In genomic region chr9:133334888-133335287, GRCh38 we compare ENCODE assay signal across 8 cellular contexts. TPM values are rescaled to one million over a fixed set of nuclear protein-coding genes. Genes with fewer than 3 reads are reported as not detected.
A peak's percentile ranks its signal among the peaks of the same experiment; 100 is the strongest.
DNase-seq lines count a peak whose midpoint lies in the region; ATAC-seq, FAIRE-seq and TF ChIP-seq lines count a peak whose summit lies in the region.
"Not testable (repeated sequence)": the region's sequence is repeated elsewhere in the genome, so short reads cannot be mapped to it uniquely, and the experiment has no call there.

No MANE protein-coding gene starts in this region.

- not testable (repeated sequence) for H3K36me3 Mint-ChIP-seq in glutamatergic neuron (ENCODE audit: unreplicated experiment)

- H3K9me3 ChIP-seq in GM23248 (ENCODE audit: low read depth); OCI-LY7 (ENCODE audit: low read length); mucosa of descending colon: not testable (repeated sequence)

- H3K27ac ChIP-seq in 22Rv1: peak overlapping the region; percentile 85; the same call in 1 of the 2 replicates
- H3K27ac ChIP-seq in GM23248; OCI-LY7 (ENCODE audit: low read depth, low read length, poor library complexity, severe bottlenecking): not testable (repeated sequence)

- not testable (repeated sequence) for DNase-seq in GM23248; OCI-LY7 (ENCODE audit: low spot score); bronchial epithelial cell (ENCODE audit: low read depth); glutamatergic neuron; skeletal muscle cell (ENCODE audit: low read depth)
- DNase-seq in activated CD8-positive, alpha-beta memory T cell treated with anti-CD3 and anti-CD28 coated beads, Interleukin-2, amount 50 U/mL, for 48 hours: peak; percentile 42
- DNase-seq in mucosa of descending colon: peak in 2 of 3 donors; percentile 12 to 23

- in situ Hi-C loops in GM23248 (cut with MboI): not testable (repeated sequence)

- 84 to 86% methylated on average over 11 of the region's 11 CpGs for WGBS in GM23248 (ENCODE audit: low coverage in 1 of 2, low lambda C conversion rate in 2 of 2, missing lambda C conversion rate in 2 of 2), 2 experiments

- not testable (repeated sequence) for ATAC-seq in mucosa of descending colon

- not testable (repeated sequence) for H3K27me3 ChIP-seq in GM23248 (replicated peaks; ENCODE audit: insufficient read depth); bronchial epithelial cell (ENCODE audit: control insufficient read depth, insufficient read depth, low read length)

- not testable (repeated sequence) for FAIRE-seq in bronchial epithelial cell (lab: Jason Lieb, UNC)

- not testable (repeated sequence) for H3K27ac Mint-ChIP-seq in glutamatergic neuron (ENCODE audit: unreplicated experiment)

- peaks cover 35% of the 10 kb centered on the region for H3K79me2 ChIP-seq in GM23248 (ENCODE audit: insufficient read depth)
- peaks cover 17% of the 10 kb centered on the region for H3K79me2 ChIP-seq in OCI-LY7 (ENCODE audit: insufficient read depth, low read depth, low read length)

- H3K36me3 ChIP-seq in GM23248 (ENCODE audit: low read depth) (peaks cover 22% of the 10 kb centered on the region; the same call in 1 of the 2 replicates), OCI-LY7 (ENCODE audit: insufficient read depth, low read length) (peaks cover 83% of the 10 kb centered on the region), bronchial epithelial cell (ENCODE audit: control insufficient read depth, insufficient read depth, low read length) (peaks cover 24% of the 10 kb centered on the region), mucosa of descending colon (ENCODE audit: low read depth) (peaks cover 15% of the 10 kb centered on the region)

- POLR2A ChIA-PET in OCI-LY7 (lab: Charles Lee): interaction anchor here (0.6 to 1.4 kb wide), 4 partner anchors 9 to 317 kb away, joined by 3 to 4 read pairs (median 4); partner anchors contain the start of genes MED22 and RPL7A

- H3F3A ChIP-seq in GM23248 (ENCODE audit: insufficient read depth): peaks cover 20% of the 10 kb centered on the region

- H2AFZ ChIP-seq in GM23248; OCI-LY7 (ENCODE audit: low read length): not testable (repeated sequence)

- peak overlapping the region; percentile 97 for H3K4me3 Mint-ChIP-seq in glutamatergic neuron (ENCODE audit: unreplicated experiment)

- H3K4me3 ChIP-seq in GM23248: peak overlapping the region; percentile 98
- peak overlapping the region; percentile 86 for H3K4me3 ChIP-seq in OCI-LY7 (ENCODE audit: low read depth, low read length, poor library complexity, severe bottlenecking)
- H3K4me3 ChIP-seq in bronchial epithelial cell (ENCODE audit: low read depth, low read length): peak overlapping the region; percentile 94
- peak overlapping the region; percentile 77 for H3K4me3 ChIP-seq in mucosa of descending colon
- H3K4me3 ChIP-seq in skeletal muscle cell (ENCODE audit: low read depth, low read length): peak overlapping the region; percentile 81

- H4K20me1 ChIP-seq in GM23248 (ENCODE audit: insufficient read depth): not testable (repeated sequence)
- peaks cover 11% of the 10 kb centered on the region; the same call in 1 of the 2 replicates for H4K20me1 ChIP-seq in OCI-LY7 (ENCODE audit: insufficient read depth, low read length)

- H3K9me3 Mint-ChIP-seq in glutamatergic neuron (ENCODE audit: unreplicated experiment): not testable (repeated sequence)

- TF ChIP-seq CTCF in 22Rv1 (IDR thresholded peaks at IDR 0.05); OCI-LY7 (conservative IDR thresholded peaks at IDR 0.05; ENCODE audit: low read length); bronchial epithelial cell (IDR thresholded peaks at IDR 0.05; ENCODE audit: insufficient read depth, low read length, severe bottlenecking); glutamatergic neuron (IDR thresholded peaks at IDR 0.05; ENCODE audit: partially characterized antibody, unreplicated experiment); mucosa of descending colon (IDR thresholded peaks at IDR 0.05): not testable (repeated sequence)

- intact Hi-C loops in OCI-LY7 (cut with micrococcal nuclease; ENCODE audit: unreplicated experiment); mucosa of descending colon (cut with DNase I, micrococcal nuclease): not testable (repeated sequence)

- not testable (repeated sequence) for H3K4me1 Mint-ChIP-seq in glutamatergic neuron (ENCODE audit: low read depth, unreplicated experiment)

- H3K27me3 Mint-ChIP-seq in glutamatergic neuron (ENCODE audit: unreplicated experiment): not testable (repeated sequence)

- not testable (repeated sequence) for H3K9me2 ChIP-seq in GM23248 (ENCODE audit: insufficient read depth); OCI-LY7 (ENCODE audit: insufficient read depth, low read length)

- H3K4me2 ChIP-seq in GM23248 (ENCODE audit: unreplicated experiment) (peak overlapping the region; percentile 92), OCI-LY7 (ENCODE audit: low read length) (peak overlapping the region; percentile 63)

- peak overlapping the region; percentile 85 for H3K9ac ChIP-seq in GM23248

- BruUV-seq in OCI-LY7 (replicated peaks; lab: Mats Ljungman, UMichigan): not testable (repeated sequence)

- CTCF ChIA-PET in OCI-LY7 (lab: Charles Lee; ENCODE audit: unreplicated experiment): not testable (repeated sequence)

- H3K4me1 ChIP-seq in GM23248 (ENCODE audit: insufficient read depth): not testable (repeated sequence)
- H3K4me1 ChIP-seq in OCI-LY7 (ENCODE audit: insufficient read depth, low read length, poor library complexity, severe bottlenecking): peaks cover 26% of the 10 kb centered on the region
- H3K4me1 ChIP-seq in mucosa of descending colon (ENCODE audit: low read depth): peaks cover 27% of the 10 kb centered on the region

RNA-seq across cellular contexts. Expression of gene SURF6, which starts 1.1 kb away (rescaled TPM):
- 10.8 and 18.2 TPM in 2 replicates for total RNA-seq in GM23248 (2014; rRNA removed; shearing (Covaris generic))
- 13.4 and 14.8 TPM in 2 replicates for polyA plus RNA-seq in GM23248 (2016; fragmentation: Nextera tagmentation; extraction: Ambion mirVana)
- 19.2 and 33.9 TPM in 2 replicates for total RNA-seq in OCI-LY7 (2014; rRNA removed; shearing (Covaris generic))
- 21.0 and 27.8 TPM in 2 replicates for total RNA-seq in OCI-LY7 (2022)
- 9.0 and 11.1 TPM in 2 replicates for total RNA-seq in bronchial epithelial cell
- 15.0 TPM for total RNA-seq in glutamatergic neuron (ENCODE audit: unreplicated experiment)
- 10 to 100 TPM; 23.7 to 24.7 (median 24.0) TPM for total RNA-seq in mucosa of descending colon

RNA-seq across cellular contexts. Expression of gene MED22, which starts 13.0 kb away (rescaled TPM):
- 24.4 and 28.6 TPM in 2 replicates for total RNA-seq in GM23248 (2014; rRNA removed; shearing (Covaris generic))
- 14.1 and 14.5 TPM in 2 replicates for polyA plus RNA-seq in GM23248 (2016; fragmentation: Nextera tagmentation; extraction: Ambion mirVana)
- total RNA-seq in OCI-LY7 (2014; rRNA removed; shearing (Covaris generic)): 39.6 and 62.1 TPM in 2 replicates
- total RNA-seq in OCI-LY7 (2022) (48.7 and 52.0 TPM in 2 replicates), bronchial epithelial cell (17.5 and 21.3 TPM in 2 replicates), glutamatergic neuron (ENCODE audit: unreplicated experiment) (35.7 TPM), mucosa of descending colon (10 to 100 TPM; 19.8 to 33.6 (median 21.3) TPM)

RNA-seq across cellular contexts. Expression of gene RPL7A, which starts 13.1 kb away (rescaled TPM):
- 1,262 and 1,382 TPM in 2 replicates for total RNA-seq in GM23248 (2014; rRNA removed; shearing (Covaris generic))
- 437 and 458 TPM in 2 replicates for polyA plus RNA-seq in GM23248 (2016; fragmentation: Nextera tagmentation; extraction: Ambion mirVana)
- 2,961 and 2,981 TPM in 2 replicates for total RNA-seq in OCI-LY7 (2014; rRNA removed; shearing (Covaris generic))
- 2,867 and 2,915 TPM in 2 replicates for total RNA-seq in OCI-LY7 (2022)
- total RNA-seq in bronchial epithelial cell: 2,200 and 3,023 TPM in 2 replicates
- total RNA-seq in glutamatergic neuron (ENCODE audit: unreplicated experiment): 1,442 TPM
- 1,000 to 10,000 TPM; 1,420 to 1,482 (median 1,457) TPM for total RNA-seq in mucosa of descending colon

RNA-seq across cellular contexts. Expression of gene SURF1, which starts 21.4 kb away (rescaled TPM):
- total RNA-seq in GM23248 (2014; rRNA removed; shearing (Covaris generic)): 27.7 and 29.1 TPM in 2 replicates
- 57.4 and 62.9 TPM in 2 replicates for polyA plus RNA-seq in GM23248 (2016; fragmentation: Nextera tagmentation; extraction: Ambion mirVana)
- 22.9 and 34.6 TPM in 2 replicates for total RNA-seq in OCI-LY7 (2014; rRNA removed; shearing (Covaris generic))
- total RNA-seq in OCI-LY7 (2022) (34.2 and 38.9 TPM in 2 replicates), bronchial epithelial cell (23.4 and 44.5 TPM in 2 replicates), glutamatergic neuron (ENCODE audit: unreplicated experiment) (56.1 TPM), mucosa of descending colon (10 to 100 TPM; 45.4 to 63.0 (median 52.2) TPM)

RNA-seq across cellular contexts. Expression of gene SURF2, which starts 21.5 kb away (rescaled TPM):
- 6.3 and 14.8 TPM in 2 replicates for total RNA-seq in GM23248 (2014; rRNA removed; shearing (Covaris generic))
- polyA plus RNA-seq in GM23248 (2016; fragmentation: Nextera tagmentation; extraction: Ambion mirVana): 23.4 and 24.4 TPM in 2 replicates
- total RNA-seq in OCI-LY7 (2014; rRNA removed; shearing (Covaris generic)): 19.0 and 32.5 TPM in 2 replicates
- total RNA-seq in OCI-LY7 (2022) (13.2 and 19.7 TPM in 2 replicates), bronchial epithelial cell (46.6 and 51.3 TPM in 2 replicates), glutamatergic neuron (ENCODE audit: unreplicated experiment) (24.0 TPM), mucosa of descending colon (10 to 100 TPM in 2 of 3 donors, 1 to 10 TPM in 1; 8.7 to 15.0 (median 11.4) TPM)
